Comparison of ENCODE assay signal across 21 cellular contexts in genomic region chr17:62754696-62755095, GRCh38. TPM values are rescaled to one million over a fixed set of nuclear protein-coding genes. Genes with fewer than 3 reads are reported as not detected.
"Had no signal": no experiment of that assay in that cellular context is flagged by ENCODE, and none has a peak within 500 bp of the region (broad histone marks: within the 10 kb centered on the region; RNA-seq: fewer than 3 reads in every experiment).

No MANE protein-coding gene starts in this region.

- H3K27ac ChIP-seq: esophagus squamous epithelium, hepatocyte, left ventricle myocardium inferior, lower lobe of right lung, neutrophil had no signal

- DNase-seq: effector memory CD8-positive, alpha-beta T cell; esophagus squamous epithelium; foreskin melanocyte; head of caudate nucleus; kidney; left cardiac atrium; left ventricle myocardium inferior; lower lobe of right lung; midbrain; nephron progenitor cell; small intestine; stimulated activated CD4-positive, alpha-beta T cell treated with anti-CD3 and anti-CD28 coated beads, Interleukin-12 subunit alpha, Interleukin-12 subunit beta, amount 100 ng/mL, for 4 hours; stimulated activated naive CD4-positive, alpha-beta T cell treated with Interleukin-2 at 50 U/mL for 16 hours had no signal

- H3K4me3 ChIP-seq: esophagus squamous epithelium, hepatocyte, left ventricle myocardium inferior, lower lobe of right lung had no signal

- H3K36me3 Mint-ChIP-seq: memory B cell, type B pancreatic cell had no signal

- H3K36me3 ChIP-seq: esophagus squamous epithelium, left ventricle myocardium inferior, lower lobe of right lung, neutrophil had no signal

- ATAC-seq: effector memory CD8-positive, alpha-beta T cell had no signal

- H3K4me3 Mint-ChIP-seq: dendritic cell treated with granulocyte-macrophage colony-stimulating factor and Interleukin-4, amounts not matched to agents 40 ng/mL and 50 ng/mL, for 4 days; effector memory CD8-positive, alpha-beta T cell; memory B cell; nephron progenitor cell; type B pancreatic cell had no signal

- H3K4me2 ChIP-seq: hepatocyte had no signal

- H3K9me3 Mint-ChIP-seq: dendritic cell treated with granulocyte-macrophage colony-stimulating factor and Interleukin-4, amounts not matched to agents 40 ng/mL and 50 ng/mL, for 4 days; effector memory CD8-positive, alpha-beta T cell; memory B cell; nephron progenitor cell; type B pancreatic cell had no signal

- H3K9me3 ChIP-seq: esophagus squamous epithelium, left ventricle myocardium inferior, lower lobe of right lung, neutrophil had no signal

- H3K4me1 Mint-ChIP-seq: memory B cell had no signal

- H2AFZ ChIP-seq: hepatocyte had no signal

- H3K79me2 ChIP-seq: hepatocyte had no signal

- H3K27ac Mint-ChIP-seq: dendritic cell treated with granulocyte-macrophage colony-stimulating factor and Interleukin-4, amounts not matched to agents 40 ng/mL and 50 ng/mL, for 4 days; effector memory CD8-positive, alpha-beta T cell; memory B cell; nephron progenitor cell; type B pancreatic cell had no signal

RNA-seq across cellular contexts. Expression of gene MARCHF10, which starts 53.4 kb away (rescaled TPM):
- total RNA-seq: esophagus squamous epithelium, hepatocyte, left cardiac atrium, left ventricle myocardium inferior, osteocyte, posterior vena cava, right cardiac atrium had no signal
- polyA plus RNA-seq: hepatocyte had no signal
